In genomic region chr5:132677191-132677590, GRCh38 we compare ENCODE assay signal across 10 cellular contexts. TPM values are rescaled to one million over a fixed set of nuclear protein-coding genes. Genes with fewer than 3 reads are reported as not detected.
DNase-seq lines count a peak whose midpoint lies in the region; ATAC-seq and TF ChIP-seq lines count a peak whose summit lies in the region.
"Had no signal": no experiment of that assay in that cellular context is flagged by ENCODE, and none has a peak within 500 bp of the region (broad histone marks: within the 10 kb centered on the region; RNA-seq: fewer than 3 reads in every experiment).

No MANE protein-coding gene starts in this region.

- no peaks in the 10 kb centered on the region for H3K9me3 Mint-ChIP-seq in natural killer cell treated with Interleukin-12 subunit alpha and Interleukin-12 subunit beta and Interleukin-15 and Interleukin-18, amount 100 ng/mL, for 72 hours

- H3K27me3 ChIP-seq in SJCRH30: no peaks in the 10 kb centered on the region

- peak overlapping the region in 1 of 2 donors; percentile 6 for H3K27ac Mint-ChIP-seq in natural killer cell treated with Interleukin-12 subunit alpha and Interleukin-12 subunit beta and Interleukin-15 and Interleukin-18, amount 100 ng/mL, for 72 hours
- H3K27ac Mint-ChIP-seq: activated naive CD8-positive, alpha-beta T cell had no signal

- H3K4me1 ChIP-seq in SJCRH30: peaks cover 6% of the 10 kb centered on the region; the same call in 1 of the 2 replicates

- H3K27me3 Mint-ChIP-seq in natural killer cell treated with Interleukin-12 subunit alpha and Interleukin-12 subunit beta and Interleukin-15 and Interleukin-18, amount 100 ng/mL, for 72 hours: peaks cover 0 to 6% of the 10 kb centered on the region in 2 donors
- H3K27me3 Mint-ChIP-seq: activated naive CD8-positive, alpha-beta T cell had no signal

- no peaks in the 10 kb centered on the region for H3K9me3 ChIP-seq in SJCRH30 (replicated peaks)

- no peaks in the 10 kb centered on the region for H3K36me3 Mint-ChIP-seq in natural killer cell treated with Interleukin-12 subunit alpha and Interleukin-12 subunit beta and Interleukin-15 and Interleukin-18, amount 100 ng/mL, for 72 hours

- H3K4me3 Mint-ChIP-seq in natural killer cell treated with Interleukin-12 subunit alpha and Interleukin-12 subunit beta and Interleukin-15 and Interleukin-18, amount 100 ng/mL, for 72 hours: no peak overlapping the region
- H3K4me3 Mint-ChIP-seq: activated naive CD8-positive, alpha-beta T cell had no signal

- H3K27ac ChIP-seq in SJCRH30: no peak overlapping the region
- no peak overlapping the region for H3K27ac ChIP-seq in caudate nucleus (ENCODE audit: low read depth, low read length)

- peaks cover 10 to 11% of the 10 kb centered on the region in 2 donors for H3K4me1 Mint-ChIP-seq in natural killer cell treated with Interleukin-12 subunit alpha and Interleukin-12 subunit beta and Interleukin-15 and Interleukin-18, amount 100 ng/mL, for 72 hours (ENCODE audit: low read depth in 2 of 2)

- no peak for ATAC-seq in natural killer cell treated with Interleukin-12 subunit alpha and Interleukin-12 subunit beta and Interleukin-15 and Interleukin-18, amount 100 ng/mL, for 72 hours

- no peak overlapping the region for H3K4me3 ChIP-seq in SJCRH30
- no peak overlapping the region for H3K4me3 ChIP-seq in fibroblast of the aortic adventitia (ENCODE audit: low read depth, low read length)
- H3K4me3 ChIP-seq in retinal pigment epithelial cell (ENCODE audit: low read length): no peak overlapping the region

- H3K36me3 ChIP-seq in SJCRH30: no peaks in the 10 kb centered on the region

- TF ChIP-seq CTCF in fibroblast of the aortic adventitia (IDR thresholded peaks at IDR 0.05; ENCODE audit: insufficient read depth, low read length): peak; percentile 52
- peak; percentile 72 for TF ChIP-seq CTCF in retinal pigment epithelial cell (conservative IDR thresholded peaks at IDR 0.05; ENCODE audit: low read depth, low read length)

- DNase-seq in GM03348 (ENCODE audit: low spot score) (peak; percentile 94), SJCRH30 (peak; percentile 57 to 63), fibroblast of the aortic adventitia (ENCODE audit: low read depth) (peak; percentile 80), retinal pigment epithelial cell (ENCODE audit: low read depth) (peak; percentile 83), caudate nucleus (lab: John Stamatoyannopoulos, UW) (no peak), activated T-cell treated with anti-CD3 and anti-CD28 coated beads for 4 hours (no peak), D341Med (ENCODE audit: low spot score) (no peak)
- no peak for DNase-seq in natural killer cell treated with Interleukin-12 subunit alpha and Interleukin-12 subunit beta and Interleukin-15 and Interleukin-18, amount 100 ng/mL, for 72 hours (ENCODE audit: low spot score)
- DNase-seq: midbrain had no signal

RNA-seq across cellular contexts. Expression of gene IL4, which starts 3.4 kb away (rescaled TPM):
- not detected in 2 replicates for total RNA-seq in SJCRH30 (2014; rRNA removed; shearing (Covaris generic))
- 0.36 TPM in 1 of 2 replicates, not detected in the other for total RNA-seq in fibroblast of the aortic adventitia (ENCODE audit: low replicate concordance)
- total RNA-seq in natural killer cell treated with Interleukin-12 subunit alpha and Interleukin-12 subunit beta and Interleukin-15 and Interleukin-18, amount 100 ng/mL, for 72 hours: 1 to 10 TPM in 1 of 2 donors, not detected in 1; 2.6 TPM

RNA-seq across cellular contexts. Expression of gene IL13, which starts 19.2 kb away (rescaled TPM):
- not detected in 2 replicates for total RNA-seq in SJCRH30 (2014; rRNA removed; shearing (Covaris generic))
- not detected in 2 replicates for total RNA-seq in fibroblast of the aortic adventitia (ENCODE audit: low replicate concordance)
- total RNA-seq in natural killer cell treated with Interleukin-12 subunit alpha and Interleukin-12 subunit beta and Interleukin-15 and Interleukin-18, amount 100 ng/mL, for 72 hours: 10 to 100 TPM in 1 of 2 donors, 1 to 10 TPM in 1; 8.4 to 19.6 TPM

Comparison
In these comparisons a context has a peak if more than half of its experiments do, and no peak if none do; other contexts are left out.
1. DNase-seq: peak in GM03348 (single experiment), SJCRH30 (2 of 2), fibroblast of the aortic adventitia (single experiment) and retinal pigment epithelial cell (single experiment); none in caudate nucleus (0 of 61), activated T-cell treated with anti-CD3 and anti-CD28 coated beads for 4 hours (single experiment), D341Med (single experiment) and natural killer cell treated with Interleukin-12 subunit alpha and Interleukin-12 subunit beta and Interleukin-15 and Interleukin-18, amount 100 ng/mL, for 72 hours (single experiment).